12 cellular contexts compared by ENCODE assay signal in the genomic region with DNA sequence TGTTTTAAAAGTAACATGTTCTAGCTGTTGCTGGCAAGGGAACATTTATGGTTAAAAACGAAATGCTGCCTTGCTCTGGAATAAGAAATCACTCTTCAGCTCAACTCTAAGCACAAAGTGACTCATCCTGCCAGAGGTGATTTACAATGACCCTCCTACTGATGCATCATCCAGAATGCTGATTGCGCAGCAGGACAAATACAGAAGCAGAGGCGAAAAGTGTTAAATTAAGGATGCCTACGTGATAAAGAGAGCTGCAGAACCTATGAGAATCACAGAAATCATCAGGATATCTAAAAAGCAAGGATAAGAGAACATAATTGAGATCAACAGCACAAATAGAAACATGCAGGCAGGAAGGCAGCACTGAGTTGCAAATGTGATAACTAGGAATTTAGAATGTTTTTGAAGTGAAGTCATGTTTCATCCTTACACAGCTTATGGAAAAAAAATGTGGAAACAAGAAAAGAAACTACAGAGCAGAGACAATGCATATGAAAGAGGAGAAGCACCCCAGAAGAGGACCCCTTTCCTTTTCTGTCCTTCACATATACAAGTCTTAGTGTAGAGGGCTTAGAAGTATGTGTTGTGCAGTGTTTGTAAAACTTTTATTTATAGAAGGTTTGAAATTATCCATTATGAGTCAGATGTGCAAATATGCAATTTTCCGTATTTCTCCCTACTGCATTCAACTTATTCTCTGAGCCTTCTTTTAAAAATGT.
DNase-seq lines count a peak whose midpoint lies in the region; ATAC-seq, FAIRE-seq and TF ChIP-seq lines count a peak whose summit lies in the region.
"Had no signal": no experiment of that assay in that cellular context is flagged by ENCODE, and none has a peak within 500 bp of the region (broad histone marks: within the 10 kb centered on the region; RNA-seq: fewer than 3 reads in every experiment).

No MANE protein-coding gene starts in this region.

- no peak for TF ChIP-seq POLR2A in A549 (IDR thresholded peaks at IDR 0.05; ENCODE audit: low read length)

- no peak for TF ChIP-seq RAD21 in A549 (conservative IDR thresholded peaks at IDR 0.05 in 1 of 2, IDR thresholded peaks at IDR 0.05 in 1 of 2)

- CTCF ChIA-PET in A549 (lab: Yijun Ruan, JAX) = interaction anchor here (0.6 to 2.3 kb wide), 3 partner anchors 16 to 802 kb away, joined by 3 to 6 read pairs (median 5); no protein-coding TSS in a partner anchor

- 3% methylated on average over 5 of the region's 5 CpGs for WGBS in A549 (ENCODE audit: missing lambda C conversion rate)

- peak; percentile 51 to 61 for DNase-seq in A549 (ENCODE audit: low read depth in 1 of 2, low spot score in 1 of 2)
- DNase-seq in HS-5 (ENCODE audit: low read depth) = peak; percentile 93
- peak; percentile 70 for DNase-seq in islet precursor cell
- no peak for DNase-seq in foreskin melanocyte
- DNase-seq in activated CD4-positive, alpha-beta T cell treated with anti-CD3 and anti-CD28 coated beads for 4 hours = no peak
- no peak for DNase-seq in activated effector memory CD4-positive, alpha-beta T cell treated with Interleukin-2 at 50 U/mL for 16 hours
- DNase-seq: activated CD4-positive, CD25-positive, alpha-beta regulatory T cell treated with anti-CD3 and anti-CD28 coated beads, Interleukin-2, amount 50 U/mL, for 72 hours; colonic mucosa; naive B cell; NCI-H446 treated with DMSO at 0.1 percent for 48 hours had no signal

- FAIRE-seq in A549 (lab: Jason Lieb, UNC) = no peak

- ATAC-seq in A549 (peak; percentile 94 to 99), HG03457 (IDR thresholded peaks at IDR 0.05; ENCODE audit: unreplicated experiment) (no peak)

- H3K4me3 ChIP-seq in A549 = 0 out of 3 replicates have a peak overlapping the region, but pooled peaks have one; percentile 12
- H3K4me3 ChIP-seq: colonic mucosa had no signal

- H3K9me3 ChIP-seq in A549 = no peaks in the 10 kb centered on the region
- H3K9me3 ChIP-seq: colonic mucosa had no signal

- TF ChIP-seq EP300 in A549 (IDR thresholded peaks at IDR 0.05) = no peak

- H3K4me2 ChIP-seq in A549 = peak overlapping the region; percentile 92

- POLR2A ChIA-PET in A549 (lab: Yijun Ruan, JAX) = no interaction called here

- no peak for TF ChIP-seq CTCF in A549 (IDR thresholded peaks at IDR 0.05)

- H3K27ac ChIP-seq in A549 = peak overlapping the region; percentile 23 to 64; a peak in 5 of 6 replicates
- peak overlapping the region; percentile 55 for H3K27ac ChIP-seq in angular gyrus (ENCODE audit: low read depth, low read length)
- H3K27ac ChIP-seq: colonic mucosa had no signal

- H3K4me1 ChIP-seq in A549 = peaks cover 32% of the 10 kb centered on the region
- H3K4me1 ChIP-seq: colonic mucosa had no signal

TF ChIP-seq in A549, 52 proteins besides CTCF, POLR2A, EP300 and RAD21:
- peak; percentile 83 for TF ChIP-seq FOSL2 (IDR thresholded peaks at IDR 0.05)
- peak; percentile 88 for TF ChIP-seq FOSL2 (CRISPR knock-in tag; IDR thresholded peaks at IDR 0.05)
- peak; percentile 38; the same call in 1 of the 2 replicates for TF ChIP-seq GATA3 (IDR thresholded peaks at IDR 0.05; ENCODE audit: borderline replicate concordance)
- no peak for TF ChIP-seq RNF2 (IDR thresholded peaks at IDR 0.05; ENCODE audit: borderline replicate concordance, low read depth)
- TF ChIP-seq KDM1A (IDR thresholded peaks at IDR 0.05; ENCODE audit: low read depth) = no peak
- TF ChIP-seq CHD4 (IDR thresholded peaks at IDR 0.05; ENCODE audit: borderline replicate concordance) = no peak
- TF ChIP-seq, protein P1, sequence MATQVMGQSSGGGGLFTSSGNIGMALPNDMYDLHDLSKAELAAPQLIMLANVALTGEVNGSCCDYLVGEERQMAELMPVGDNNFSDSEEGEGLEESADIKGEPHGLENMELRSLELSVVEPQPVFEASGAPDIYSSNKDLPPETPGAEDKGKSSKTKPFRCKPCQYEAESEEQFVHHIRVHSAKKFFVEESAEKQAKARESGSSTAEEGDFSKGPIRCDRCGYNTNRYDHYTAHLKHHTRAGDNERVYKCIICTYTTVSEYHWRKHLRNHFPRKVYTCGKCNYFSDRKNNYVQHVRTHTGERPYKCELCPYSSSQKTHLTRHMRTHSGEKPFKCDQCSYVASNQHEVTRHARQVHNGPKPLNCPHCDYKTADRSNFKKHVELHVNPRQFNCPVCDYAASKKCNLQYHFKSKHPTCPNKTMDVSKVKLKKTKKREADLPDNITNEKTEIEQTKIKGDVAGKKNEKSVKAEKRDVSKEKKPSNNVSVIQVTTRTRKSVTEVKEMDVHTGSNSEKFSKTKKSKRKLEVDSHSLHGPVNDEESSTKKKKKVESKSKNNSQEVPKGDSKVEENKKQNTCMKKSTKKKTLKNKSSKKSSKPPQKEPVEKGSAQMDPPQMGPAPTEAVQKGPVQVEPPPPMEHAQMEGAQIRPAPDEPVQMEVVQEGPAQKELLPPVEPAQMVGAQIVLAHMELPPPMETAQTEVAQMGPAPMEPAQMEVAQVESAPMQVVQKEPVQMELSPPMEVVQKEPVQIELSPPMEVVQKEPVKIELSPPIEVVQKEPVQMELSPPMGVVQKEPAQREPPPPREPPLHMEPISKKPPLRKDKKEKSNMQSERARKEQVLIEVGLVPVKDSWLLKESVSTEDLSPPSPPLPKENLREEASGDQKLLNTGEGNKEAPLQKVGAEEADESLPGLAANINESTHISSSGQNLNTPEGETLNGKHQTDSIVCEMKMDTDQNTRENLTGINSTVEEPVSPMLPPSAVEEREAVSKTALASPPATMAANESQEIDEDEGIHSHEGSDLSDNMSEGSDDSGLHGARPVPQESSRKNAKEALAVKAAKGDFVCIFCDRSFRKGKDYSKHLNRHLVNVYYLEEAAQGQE (IDR thresholded peaks at IDR 0.05) = no peak
- TF ChIP-seq MAFK (IDR thresholded peaks at IDR 0.05; ENCODE audit: partially characterized antibody) = peak; percentile 77
- TF ChIP-seq HOXA7 (CRISPR knock-in tag; IDR thresholded peaks at IDR 0.05) = no peak
- no peak for TF ChIP-seq ZSCAN20 (CRISPR knock-in tag; IDR thresholded peaks at IDR 0.05)
- TF ChIP-seq JUNB (IDR thresholded peaks at IDR 0.05) = peak; percentile 73
- no peak for TF ChIP-seq HEYL (CRISPR knock-in tag; IDR thresholded peaks at IDR 0.05)
- peak in 1 of 2 experiments; percentile 84; a peak in 2 of 4 replicates for TF ChIP-seq CEBPB (IDR thresholded peaks at IDR 0.05)
- TF ChIP-seq NR3C1 (IDR thresholded peaks at IDR 0.05) = no peak
- TF ChIP-seq, protein P2, sequence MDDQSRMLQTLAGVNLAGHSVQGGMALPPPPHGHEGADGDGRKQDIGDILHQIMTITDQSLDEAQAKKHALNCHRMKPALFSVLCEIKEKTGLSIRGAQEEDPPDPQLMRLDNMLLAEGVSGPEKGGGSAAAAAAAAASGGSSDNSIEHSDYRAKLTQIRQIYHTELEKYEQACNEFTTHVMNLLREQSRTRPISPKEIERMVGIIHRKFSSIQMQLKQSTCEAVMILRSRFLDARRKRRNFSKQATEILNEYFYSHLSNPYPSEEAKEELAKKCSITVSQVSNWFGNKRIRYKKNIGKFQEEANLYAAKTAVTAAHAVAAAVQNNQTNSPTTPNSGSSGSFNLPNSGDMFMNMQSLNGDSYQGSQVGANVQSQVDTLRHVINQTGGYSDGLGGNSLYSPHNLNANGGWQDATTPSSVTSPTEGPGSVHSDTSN (IDR thresholded peaks at IDR 0.05) = 0 out of 2 replicates have a peak, but pooled peaks have one; percentile 34

Comparison
In these comparisons a context has a peak if more than half of its experiments do, and no peak if none do; other contexts are left out.
1. DNase-seq: peak in A549 (2 of 2), HS-5 (single experiment) and islet precursor cell (single experiment); none in foreskin melanocyte (single experiment), activated CD4-positive, alpha-beta T cell treated with anti-CD3 and anti-CD28 coated beads for 4 hours (0 of 2) and activated effector memory CD4-positive, alpha-beta T cell treated with Interleukin-2 at 50 U/mL for 16 hours (single experiment).